In genomic region chr17:75491680-75492079, GRCh38 we compare ENCODE assay signal across 16 cellular contexts. TPM values are rescaled to one million over a fixed set of nuclear protein-coding genes. Genes with fewer than 3 reads are reported as not detected.
DNase-seq lines count a peak whose midpoint lies in the region; ATAC-seq lines count a peak whose summit lies in the region.
"Had no signal": no experiment of that assay in that cellular context is flagged by ENCODE, and none has a peak within 500 bp of the region (broad histone marks: within the 10 kb centered on the region; RNA-seq: fewer than 3 reads in every experiment).

No MANE protein-coding gene starts in this region.

- no peak for ATAC-seq in HG03571 (IDR thresholded peaks at IDR 0.05; ENCODE audit: unreplicated experiment)
- ATAC-seq: GM23338, HCT116 had no signal

- H3K18ac ChIP-seq in neuronal stem cell (ENCODE audit: low read length), result no peak overlapping the region

- peak overlapping the region; percentile 55 for H3K23ac ChIP-seq in neuronal stem cell (ENCODE audit: low read depth, low read length, poor library complexity)

- DNase-seq in neuronal stem cell (ENCODE audit: low spot score) (no peak), G401 (ENCODE audit: low spot score) (no peak), NCI-H82 treated with DMSO at 0.1 percent for 48 hours (lab: John Stamatoyannopoulos, UW; ENCODE audit: unreplicated experiment) (no peak)
- DNase-seq: CD4-positive, alpha-beta T cell; CD8-positive, alpha-beta memory T cell; DMS 273 treated with DMSO at 0.1 percent for 48 hours; DMS79; EL; GF-D8; H9 had no signal

- H2BK12ac ChIP-seq in neuronal stem cell (ENCODE audit: low read length), result no peak overlapping the region

- no peak overlapping the region for H4K91ac ChIP-seq in neuronal stem cell (ENCODE audit: low read depth, low read length, poor library complexity)

- H3K4me2 ChIP-seq in BLaER1 (peak overlapping the region; percentile 96), neuronal stem cell (ENCODE audit: insufficient read depth, low read length, poor library complexity, severe bottlenecking) (no peak overlapping the region)
- peak overlapping the region; percentile 84 to 100 (median 96) for H3K4me2 ChIP-seq in BLaER1 treated with 17β-estradiol and CSF1 and Interleukin-3, amounts not matched to agents 10 nM and 100 nM
- H3K4me2 ChIP-seq: GM23338 had no signal

- H3K4me1 ChIP-seq in BLaER1 (peaks cover 94% of the 10 kb centered on the region), neuronal stem cell (ENCODE audit: control insufficient read depth in 2 of 2, insufficient read depth in 1 of 2, low read depth in 1 of 2, low read length in 2 of 2) (peaks cover 0 to 1% of the 10 kb centered on the region in 2 donors)
- peaks cover 65 to 100% (median 97%) of the 10 kb centered on the region in 10 experiments for H3K4me1 ChIP-seq in BLaER1 treated with 17β-estradiol and CSF1 and Interleukin-3, amounts not matched to agents 10 nM and 100 nM

- H3K4ac ChIP-seq in neuronal stem cell (ENCODE audit: low read length), result no peak overlapping the region

- peak overlapping the region; percentile 39 for H2BK5ac ChIP-seq in neuronal stem cell (ENCODE audit: low read length)

- H4K20me1 ChIP-seq in BLaER1, result no peaks in the 10 kb centered on the region
- H4K20me1 ChIP-seq in BLaER1 treated with 17β-estradiol and CSF1 and Interleukin-3, amounts not matched to agents 10 nM and 100 nM, result peaks cover 0 to 29% (median 0%) of the 10 kb centered on the region in 11 experiments; a peak in 3 of 22 replicates

- H3K27me3 ChIP-seq in BLaER1 (no peaks in the 10 kb centered on the region), neuronal stem cell (ENCODE audit: control insufficient read depth in 3 of 3, insufficient read depth in 3 of 3, low read depth in 1 of 3, low read length in 3 of 3) (no peaks in the 10 kb centered on the region)
- H3K27me3 ChIP-seq in BLaER1 treated with 17β-estradiol and CSF1 and Interleukin-3, amounts not matched to agents 10 nM and 100 nM, result no peaks in the 10 kb centered on the region

- no CpG with 5 or more reads among the region's 15 CpGs for WGBS in neuronal stem cell (ENCODE audit: extremely low coverage in 2 of 2, insufficient read length in 2 of 2, insufficient replicate concordance in 1 of 2), 2 donors

- H3K9ac ChIP-seq in BLaER1 (peak overlapping the region; percentile 80), neuronal stem cell (ENCODE audit: low read depth, low read length, poor library complexity) (no peak overlapping the region)
- peak overlapping the region in 10 of 11 experiments; percentile 72 to 91 (median 79); a peak in 19 of 22 replicates for H3K9ac ChIP-seq in BLaER1 treated with 17β-estradiol and CSF1 and Interleukin-3, amounts not matched to agents 10 nM and 100 nM

- H4K8ac ChIP-seq in neuronal stem cell (ENCODE audit: low read depth, low read length), result no peak overlapping the region

- H3K36me3 ChIP-seq in BLaER1 (peaks cover 55% of the 10 kb centered on the region), neuronal stem cell (replicated peaks in 1 of 2; ENCODE audit: control insufficient read depth in 2 of 2, insufficient read depth in 2 of 2, low read length in 2 of 2) (peaks cover 44 to 79% of the 10 kb centered on the region in 2 donors)
- peaks cover 38 to 66% (median 53%) of the 10 kb centered on the region in 11 experiments for H3K36me3 ChIP-seq in BLaER1 treated with 17β-estradiol and CSF1 and Interleukin-3, amounts not matched to agents 10 nM and 100 nM

- H3K9me3 ChIP-seq in BLaER1 (no peaks in the 10 kb centered on the region), neuronal stem cell (replicated peaks in 1 of 2; ENCODE audit: control insufficient read depth in 2 of 2, insufficient read depth in 1 of 2, low read depth in 1 of 2, low read length in 2 of 2) (peaks cover 0 to 1% of the 10 kb centered on the region in 2 donors)
- H3K9me3 ChIP-seq in BLaER1 treated with 17β-estradiol and CSF1 and Interleukin-3, amounts not matched to agents 10 nM and 100 nM (replicated peaks in 1 of 11), result no peaks in the 10 kb centered on the region

- H3K14ac ChIP-seq in neuronal stem cell (ENCODE audit: low read length), result no peak overlapping the region

- in situ Hi-C loops in G401 (cut with HindIII; ENCODE audit: low sequenced_read_pairs), result no loop called here

- peaks cover 4% of the 10 kb centered on the region for H3K79me1 ChIP-seq in neuronal stem cell (ENCODE audit: low read depth, low read length)

- no peak overlapping the region for H2AK5ac ChIP-seq in neuronal stem cell (ENCODE audit: low read depth, low read length)

- H2BK15ac ChIP-seq in neuronal stem cell (ENCODE audit: low read length), result no peak overlapping the region

- H3K27ac ChIP-seq in BLaER1, result peak overlapping the region; percentile 96
- peak overlapping the region in 9 of 11 experiments; percentile 79 to 98 (median 89); a peak in 16 of 22 replicates for H3K27ac ChIP-seq in BLaER1 treated with 17β-estradiol and CSF1 and Interleukin-3, amounts not matched to agents 10 nM and 100 nM
- H3K27ac ChIP-seq in neuronal stem cell (replicated peaks; ENCODE audit: low read length), result no peak overlapping the region

- H3K4me3 ChIP-seq in BLaER1 (peak overlapping the region; percentile 54), neuronal stem cell (ENCODE audit: low read length in 2 of 2) (peak overlapping the region in 1 of 2 donors; percentile 11)
- H3K4me3 ChIP-seq in BLaER1 treated with 17β-estradiol and CSF1 and Interleukin-3, amounts not matched to agents 10 nM and 100 nM, result peak overlapping the region in 7 of 10 experiments; percentile 7 to 66 (median 59); a peak in 9 of 20 replicates
- H3K4me3 ChIP-seq: GM23338 had no signal

- H2AFZ ChIP-seq in neuronal stem cell (ENCODE audit: low read length), result no peak overlapping the region
- H2AFZ ChIP-seq: GM23338 had no signal

- no peak overlapping the region for H2BK120ac ChIP-seq in neuronal stem cell (ENCODE audit: low read depth, low read length)

RNA-seq across cellular contexts. Expression of gene CASKIN2, which starts 23.7 kb away (rescaled TPM):
- polyA plus RNA-seq in neuronal stem cell (2013, experiment 1 of 2), result 7.5 TPM
- polyA plus RNA-seq in neuronal stem cell (2013, experiment 2 of 2), result 7.9 TPM
- 11.6 and 11.8 TPM in 2 replicates for total RNA-seq in G401 (2014; rRNA removed; shearing (Covaris generic))
- polyA plus RNA-seq: CD14-positive monocyte had no signal

RNA-seq across cellular contexts. Expression of gene TSEN54, which starts 24.6 kb away (rescaled TPM):
- 21.2 TPM for polyA plus RNA-seq in neuronal stem cell (2013, experiment 1 of 2)
- polyA plus RNA-seq in neuronal stem cell (2013, experiment 2 of 2), result 24.0 TPM
- total RNA-seq in G401 (2014; rRNA removed; shearing (Covaris generic)), result 47.2 and 56.3 TPM in 2 replicates

RNA-seq across cellular contexts. Expression of gene LLGL2, which starts 33.8 kb away (rescaled TPM):
- polyA plus RNA-seq in neuronal stem cell (2013, experiment 1 of 2), result 25.2 TPM
- 26.4 TPM for polyA plus RNA-seq in neuronal stem cell (2013, experiment 2 of 2)
- total RNA-seq in G401 (2014; rRNA removed; shearing (Covaris generic)), result 28.9 and 37.8 TPM in 2 replicates

RNA-seq across cellular contexts. Expression of gene TMEM94, which starts 35.2 kb away (rescaled TPM):
- polyA plus RNA-seq in neuronal stem cell (2013, experiment 1 of 2), result 63.4 TPM
- polyA plus RNA-seq in neuronal stem cell (2013, experiment 2 of 2), result 59.4 TPM
- total RNA-seq in G401 (2014; rRNA removed; shearing (Covaris generic)), result 50.3 and 53.2 TPM in 2 replicates
